ENCODE assay signal across 21 cellular contexts in the genomic region with DNA sequence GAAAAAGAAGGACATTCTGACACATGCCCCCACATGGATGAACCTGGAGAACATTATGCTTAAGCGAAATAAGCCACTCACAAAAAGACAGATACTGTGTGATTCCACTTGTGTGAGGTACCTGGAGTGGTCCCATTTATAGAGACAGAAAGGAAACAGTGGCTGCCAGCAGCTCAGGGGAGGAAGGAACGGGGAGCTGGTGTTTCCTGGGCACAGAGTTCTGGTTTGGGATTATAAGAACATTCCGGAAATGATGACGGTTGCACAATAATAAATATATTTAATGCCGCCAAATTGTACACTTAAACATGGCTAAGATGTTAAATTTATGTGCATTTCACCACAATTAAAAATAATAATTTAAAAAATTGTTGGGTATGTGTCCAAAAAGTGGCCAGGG.
"Had no signal": no experiment of that assay in that cellular context is flagged by ENCODE, and none has a peak within 500 bp of the region (broad histone marks: within the 10 kb centered on the region; RNA-seq: fewer than 3 reads in every experiment).

No MANE protein-coding gene starts in this region.

- H3K4me3 ChIP-seq: coronary artery, esophagus muscularis mucosa, gastrocnemius medialis, left lung, lower lobe of right lung, smooth muscle cell, suprapubic skin, thyroid gland, upper lobe of left lung, uterus had no signal

- H3K36me3 ChIP-seq: esophagus muscularis mucosa, gastrocnemius medialis, left lung, lower lobe of right lung, suprapubic skin, thyroid gland, upper lobe of left lung, uterus had no signal

- H3K27ac ChIP-seq: coronary artery, epithelial cell of prostate, esophagus muscularis mucosa, gastrocnemius medialis, lower lobe of right lung had no signal

- ATAC-seq: gastrocnemius medialis; left lung; lower lobe of right lung; right cardiac atrium; stimulated activated effector memory CD8-positive, alpha-beta T cell treated with anti-CD3 and anti-CD28 coated beads, Interleukin-12 subunit alpha, Interleukin-12 subunit beta, amount 100 ng/mL, for 72 hours had no signal

- DNase-seq: effector memory CD4-positive, alpha-beta T cell; gastrocnemius medialis; glutamatergic neuron; immature natural killer cell; left lung; lower lobe of right lung; naive B cell; posterior cingulate gyrus; right cardiac atrium; stimulated activated CD4-positive, alpha-beta T cell treated with anti-CD3 and anti-CD28 coated beads, Interleukin-4, amount 100 ng/mL, for 1 hour; stimulated activated CD8-positive, alpha-beta memory T cell treated with anti-CD3 and anti-CD28 coated beads, Interleukin-4, amount 100 ng/mL, for 48 hours; stimulated activated naive CD8-positive, alpha-beta T cell treated with anti-CD3 and anti-CD28 coated beads, Interleukin-15, Interleukin-2, amounts not matched to agents 100 U/mL and 50 U/mL, for 24 hours; thyroid gland; upper lobe of left lung had no signal

- H3K9me3 ChIP-seq: esophagus muscularis mucosa, gastrocnemius medialis, left lung, lower lobe of right lung, suprapubic skin, thyroid gland, upper lobe of left lung, uterus had no signal
